ENCODE assay signal across 1 cellular context in the genomic region with DNA sequence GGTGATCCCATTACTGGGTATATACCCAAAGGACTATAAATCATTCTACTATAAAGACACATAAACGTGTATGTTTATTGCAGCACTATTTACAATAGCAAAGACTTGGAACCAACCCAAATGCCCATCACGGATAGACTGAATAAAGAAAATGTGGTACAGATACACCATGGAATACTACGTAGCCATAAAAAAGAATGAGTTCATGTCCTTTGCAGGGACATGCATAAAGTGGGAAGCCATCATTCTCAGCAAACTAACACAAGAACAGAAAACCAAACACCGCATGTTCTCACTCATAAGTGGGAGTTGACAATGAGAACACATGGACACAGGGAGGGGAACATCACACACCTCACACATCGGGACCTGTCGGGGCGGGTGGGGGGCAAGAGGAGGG.
TF ChIP-seq lines count a peak whose summit lies in the region.

No MANE protein-coding gene starts in this region.

TF ChIP-seq in HepG2, 621 proteins besides CTCF, POLR2A, EP300 and RAD21:
- TF ChIP-seq, protein P1, sequence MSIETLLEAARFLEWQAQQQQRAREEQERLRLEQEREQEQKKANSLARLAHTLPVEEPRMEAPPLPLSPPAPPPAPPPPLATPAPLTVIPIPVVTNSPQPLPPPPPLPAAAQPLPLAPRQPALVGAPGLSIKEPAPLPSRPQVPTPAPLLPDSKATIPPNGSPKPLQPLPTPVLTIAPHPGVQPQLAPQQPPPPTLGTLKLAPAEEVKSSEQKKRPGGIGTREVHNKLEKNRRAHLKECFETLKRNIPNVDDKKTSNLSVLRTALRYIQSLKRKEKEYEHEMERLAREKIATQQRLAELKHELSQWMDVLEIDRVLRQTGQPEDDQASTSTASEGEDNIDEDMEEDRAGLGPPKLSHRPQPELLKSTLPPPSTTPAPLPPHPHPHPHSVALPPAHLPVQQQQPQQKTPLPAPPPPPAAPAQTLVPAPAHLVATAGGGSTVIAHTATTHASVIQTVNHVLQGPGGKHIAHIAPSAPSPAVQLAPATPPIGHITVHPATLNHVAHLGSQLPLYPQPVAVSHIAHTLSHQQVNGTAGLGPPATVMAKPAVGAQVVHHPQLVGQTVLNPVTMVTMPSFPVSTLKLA (IDR thresholded peaks at IDR 0.05), result 0 out of 2 replicates have a peak, but pooled peaks have one; percentile 6
- peak; percentile 32 for TF ChIP-seq ZMYM3 (CRISPR knock-in tag; IDR thresholded peaks at IDR 0.05)
- 0 out of 2 replicates have a peak, but pooled peaks have one; percentile 1 for TF ChIP-seq ZHX1 (CRISPR knock-in tag; IDR thresholded peaks at IDR 0.05; ENCODE audit: low read depth)
- TF ChIP-seq REL (CRISPR knock-in tag; conservative IDR thresholded peaks at IDR 0.05), result peak; percentile 66; the same call in 1 of the 2 replicates
- TF ChIP-seq, protein P2, sequence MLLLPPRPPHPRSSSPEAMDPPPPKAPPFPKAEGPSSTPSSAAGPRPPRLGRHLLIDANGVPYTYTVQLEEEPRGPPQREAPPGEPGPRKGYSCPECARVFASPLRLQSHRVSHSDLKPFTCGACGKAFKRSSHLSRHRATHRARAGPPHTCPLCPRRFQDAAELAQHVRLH (CRISPR knock-in tag; IDR thresholded peaks at IDR 0.05; ENCODE audit: borderline replicate concordance, low read depth), result 0 out of 2 replicates have a peak, but pooled peaks have one; percentile 5
